ENCODE assay signal across 29 cellular contexts in genomic region chr6:161959072-161959471, GRCh38.
"Had no signal": no experiment of that assay in that cellular context is flagged by ENCODE, and none has a peak within 500 bp of the region (broad histone marks: within the 10 kb centered on the region; RNA-seq: fewer than 3 reads in every experiment).

No MANE protein-coding gene starts in this region.

- H3K9me3 Mint-ChIP-seq: stimulated activated effector memory CD8-positive, alpha-beta T cell treated with anti-CD3 and anti-CD28 coated beads, Interleukin-12 subunit alpha, Interleukin-12 subunit beta, amount 100 ng/mL, for 72 hours; stimulated activated naive CD8-positive, alpha-beta T cell treated with anti-CD3 and anti-CD28 coated beads, Interleukin-15, amount 100 ng/mL, for 72 hours; stimulated activated naive CD8-positive, alpha-beta T cell treated with anti-CD3 and anti-CD28 coated beads, Interleukin-15, Interleukin-2, amounts not matched to agents 100 ng/mL and 50 ng/mL, for 24 hours; type B pancreatic cell had no signal

- H3K4me1 ChIP-seq: suprapubic skin, thyroid gland, tibial artery, transverse colon, upper lobe of left lung, upper lobe of right lung, uterus, vagina had no signal

- H3K9me3 ChIP-seq: stomach, suprapubic skin, testis, thoracic aorta, thyroid gland, tibial artery, tibial nerve, transverse colon, upper lobe of left lung, upper lobe of right lung, uterus, vagina had no signal

- H3K36me3 ChIP-seq: stomach, suprapubic skin, thoracic aorta, thyroid gland, tibial artery, tibial nerve, transverse colon, upper lobe of left lung, upper lobe of right lung, uterus, vagina had no signal

- DNase-seq: stimulated activated CD4-positive, alpha-beta T cell treated with anti-CD3 and anti-CD28 coated beads, Interleukin-2, amount 100 ng/mL, for 48 hours; stimulated activated CD4-positive, alpha-beta T cell treated with anti-CD3 and anti-CD28 coated beads, Interleukin-4, amount 100 ng/mL, for 1 hour; stimulated activated CD4-positive, alpha-beta T cell treated with anti-CD3 and anti-CD28 coated beads, Interleukin-4, amount 100 ng/mL, for 24 hours; stimulated activated CD4-positive, alpha-beta T cell treated with anti-CD3 and anti-CD28 coated beads, Interleukin-4, amount 100 ng/mL, for 4 hours; stimulated activated CD8-positive, alpha-beta memory T cell treated with anti-CD3 and anti-CD28 coated beads, Interleukin-4, amount 100 ng/mL, for 48 hours; stimulated activated naive B cell treated with anti-CD40 and anti-IgM and Interleukin-4, amounts not matched to agents 10 μg/mL and 1 μg/mL and 100 μg/mL, for 72 hours; stimulated activated naive CD4-positive, alpha-beta T cell; stimulated activated naive CD4-positive, alpha-beta T cell treated with Interleukin-2 at 50 U/mL for 16 hours; stimulated activated naive CD8-positive, alpha-beta T cell treated with anti-CD3 and anti-CD28 coated beads, Interleukin-15, amount 100 ng/mL, for 72 hours; stimulated activated naive CD8-positive, alpha-beta T cell treated with anti-CD3 and anti-CD28 coated beads, Interleukin-15, Interleukin-2, amounts not matched to agents 100 U/mL and 50 U/mL, for 24 hours; stomach; substantia nigra; testis; thyroid gland; tibial artery; transverse colon; trophoblast cell; upper lobe of left lung; upper lobe of right lung; uterus had no signal

- H3K4me3 Mint-ChIP-seq: stimulated activated effector memory CD8-positive, alpha-beta T cell treated with anti-CD3 and anti-CD28 coated beads, Interleukin-12 subunit alpha, Interleukin-12 subunit beta, amount 100 ng/mL, for 72 hours; stimulated activated memory B cell treated with anti-CD40 and anti-IgM and Interleukin-4, amounts not matched to agents 10 μg/mL and 1 μg/mL and 100 μg/mL, for 72 hours; stimulated activated naive B cell treated with anti-CD40 and anti-IgM and Interleukin-4, amounts not matched to agents 10 μg/mL and 1 μg/mL and 100 μg/mL, for 72 hours; stimulated activated naive CD8-positive, alpha-beta T cell treated with anti-CD3 and anti-CD28 coated beads, Interleukin-15, amount 100 ng/mL, for 72 hours; stimulated activated naive CD8-positive, alpha-beta T cell treated with anti-CD3 and anti-CD28 coated beads, Interleukin-15, Interleukin-2, amounts not matched to agents 100 ng/mL and 50 ng/mL, for 24 hours; type B pancreatic cell had no signal

- H3K27me3 Mint-ChIP-seq: stimulated activated memory B cell treated with anti-CD40 and anti-IgM and Interleukin-4, amounts not matched to agents 10 μg/mL and 1 μg/mL and 100 μg/mL, for 72 hours; stimulated activated naive B cell treated with anti-CD40 and anti-IgM and Interleukin-4, amounts not matched to agents 10 μg/mL and 1 μg/mL and 100 μg/mL, for 72 hours; stimulated activated naive CD8-positive, alpha-beta T cell treated with anti-CD3 and anti-CD28 coated beads, Interleukin-15, amount 100 ng/mL, for 72 hours; stimulated activated naive CD8-positive, alpha-beta T cell treated with anti-CD3 and anti-CD28 coated beads, Interleukin-15, Interleukin-2, amounts not matched to agents 100 ng/mL and 50 ng/mL, for 24 hours; type B pancreatic cell had no signal

- FAIRE-seq: urothelium cell line had no signal

- ATAC-seq: stimulated activated effector memory CD8-positive, alpha-beta T cell treated with anti-CD3 and anti-CD28 coated beads, Interleukin-12 subunit alpha, Interleukin-12 subunit beta, amount 100 ng/mL, for 72 hours; stimulated activated memory B cell treated with anti-CD40 and anti-IgM and Interleukin-4, amounts not matched to agents 10 μg/mL and 1 μg/mL and 100 μg/mL, for 72 hours; stimulated activated naive B cell treated with anti-CD40 and anti-IgM and Interleukin-4, amounts not matched to agents 10 μg/mL and 1 μg/mL and 100 μg/mL, for 72 hours; stimulated activated naive CD8-positive, alpha-beta T cell treated with anti-CD3 and anti-CD28 coated beads, Interleukin-15, amount 100 ng/mL, for 72 hours; stimulated activated naive CD8-positive, alpha-beta T cell treated with anti-CD3 and anti-CD28 coated beads, Interleukin-15, Interleukin-2, amounts not matched to agents 100 U/mL and 50 U/mL, for 24 hours; upper lobe of right lung had no signal

- H3K27ac Mint-ChIP-seq: stimulated activated effector memory CD8-positive, alpha-beta T cell treated with anti-CD3 and anti-CD28 coated beads, Interleukin-12 subunit alpha, Interleukin-12 subunit beta, amount 100 ng/mL, for 72 hours; stimulated activated memory B cell treated with anti-CD40 and anti-IgM and Interleukin-4, amounts not matched to agents 10 μg/mL and 1 μg/mL and 100 μg/mL, for 72 hours; stimulated activated naive B cell treated with anti-CD40 and anti-IgM and Interleukin-4, amounts not matched to agents 10 μg/mL and 1 μg/mL and 100 μg/mL, for 72 hours; stimulated activated naive CD8-positive, alpha-beta T cell treated with anti-CD3 and anti-CD28 coated beads, Interleukin-15, amount 100 ng/mL, for 72 hours; stimulated activated naive CD8-positive, alpha-beta T cell treated with anti-CD3 and anti-CD28 coated beads, Interleukin-15, Interleukin-2, amounts not matched to agents 100 ng/mL and 50 ng/mL, for 24 hours; type B pancreatic cell had no signal

- H3K36me3 Mint-ChIP-seq: stimulated activated effector memory CD8-positive, alpha-beta T cell treated with anti-CD3 and anti-CD28 coated beads, Interleukin-12 subunit alpha, Interleukin-12 subunit beta, amount 100 ng/mL, for 72 hours; stimulated activated memory B cell treated with anti-CD40 and anti-IgM and Interleukin-4, amounts not matched to agents 10 μg/mL and 1 μg/mL and 100 μg/mL, for 72 hours; stimulated activated naive B cell treated with anti-CD40 and anti-IgM and Interleukin-4, amounts not matched to agents 10 μg/mL and 1 μg/mL and 100 μg/mL, for 72 hours; type B pancreatic cell had no signal

- H3K27me3 ChIP-seq: stomach, suprapubic skin, testis, thyroid gland, tibial artery, tibial nerve, transverse colon, upper lobe of left lung, upper lobe of right lung, uterus, vagina had no signal

- H3K4me3 ChIP-seq: stomach, suprapubic skin, testis, thoracic aorta, thyroid gland, tibial artery, tibial nerve, transverse colon, upper lobe of left lung, upper lobe of right lung, uterus, vagina had no signal

- H3K4me1 Mint-ChIP-seq: stimulated activated effector memory CD8-positive, alpha-beta T cell treated with anti-CD3 and anti-CD28 coated beads, Interleukin-12 subunit alpha, Interleukin-12 subunit beta, amount 100 ng/mL, for 72 hours; stimulated activated memory B cell treated with anti-CD40 and anti-IgM and Interleukin-4, amounts not matched to agents 10 μg/mL and 1 μg/mL and 100 μg/mL, for 72 hours; stimulated activated naive B cell treated with anti-CD40 and anti-IgM and Interleukin-4, amounts not matched to agents 10 μg/mL and 1 μg/mL and 100 μg/mL, for 72 hours; stimulated activated naive CD8-positive, alpha-beta T cell treated with anti-CD3 and anti-CD28 coated beads, Interleukin-15, amount 100 ng/mL, for 72 hours had no signal

- H3K27ac ChIP-seq: stomach, suprapubic skin, testis, thoracic aorta, thyroid gland, tibial artery, tibial nerve, transverse colon, upper lobe of left lung, upper lobe of right lung, uterus, vagina had no signal
